In the genomic region with DNA sequence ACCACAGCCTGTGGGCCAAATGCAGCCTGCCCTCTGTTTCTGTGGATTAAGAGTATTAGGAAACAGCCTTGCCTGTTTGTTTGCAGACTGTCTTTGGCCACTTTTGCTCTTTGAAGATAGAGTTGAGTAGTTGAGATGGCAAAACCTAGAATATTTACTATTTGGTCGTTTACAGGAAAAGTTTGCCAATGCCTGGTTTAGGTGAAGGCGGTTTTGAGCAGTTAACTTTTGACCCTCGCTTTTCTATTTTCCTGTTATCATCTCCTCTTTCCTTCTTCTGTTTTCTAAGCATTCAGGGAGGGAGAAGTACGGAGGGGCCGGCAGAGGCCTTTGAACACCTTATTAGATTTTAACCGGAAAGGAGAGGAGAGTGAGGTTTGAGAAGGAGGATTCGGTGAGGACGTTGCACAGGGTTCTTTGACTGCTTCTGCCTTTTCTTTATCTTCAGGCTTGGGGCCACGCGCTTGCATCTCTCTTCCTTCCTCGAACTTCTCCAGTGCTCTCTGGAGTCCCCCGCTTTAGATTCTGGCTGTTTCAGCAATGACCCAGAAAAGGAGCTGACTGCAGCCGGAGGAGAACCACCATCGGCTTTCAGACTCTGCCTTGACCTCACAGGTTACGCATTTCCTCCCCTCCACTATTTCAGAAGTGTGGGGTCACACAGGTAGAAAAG, we compare ENCODE assay signal across 1 cellular context.
TF ChIP-seq lines count a peak whose summit lies in the region.

No MANE protein-coding gene starts in this region.

TF ChIP-seq in HepG2, 621 proteins besides CTCF, POLR2A, EP300 and RAD21 (continues in another document):
- no peak for TF ChIP-seq SOX6 (IDR thresholded peaks at IDR 0.05)
- peak; percentile 95 for TF ChIP-seq SOX6 (CRISPR knock-in tag; IDR thresholded peaks at IDR 0.05)
- TF ChIP-seq ZNF136 (CRISPR knock-in tag; IDR thresholded peaks at IDR 0.05; ENCODE audit: low read depth): no peak
- peak; percentile 72 for TF ChIP-seq ARNT2 (CRISPR knock-in tag; IDR thresholded peaks at IDR 0.05; ENCODE audit: low read depth)
- TF ChIP-seq ZNF205 (CRISPR knock-in tag; IDR thresholded peaks at IDR 0.05): peak; percentile 87
- TF ChIP-seq RARA (CRISPR knock-in tag; IDR thresholded peaks at IDR 0.05): peak; percentile 99
- TF ChIP-seq CEBPG (CRISPR knock-in tag; IDR thresholded peaks at IDR 0.05): peak; percentile 92
- peak; percentile 83 for TF ChIP-seq KDM3A (CRISPR knock-in tag; IDR thresholded peaks at IDR 0.05; ENCODE audit: low read depth)
- TF ChIP-seq, protein P1, sequence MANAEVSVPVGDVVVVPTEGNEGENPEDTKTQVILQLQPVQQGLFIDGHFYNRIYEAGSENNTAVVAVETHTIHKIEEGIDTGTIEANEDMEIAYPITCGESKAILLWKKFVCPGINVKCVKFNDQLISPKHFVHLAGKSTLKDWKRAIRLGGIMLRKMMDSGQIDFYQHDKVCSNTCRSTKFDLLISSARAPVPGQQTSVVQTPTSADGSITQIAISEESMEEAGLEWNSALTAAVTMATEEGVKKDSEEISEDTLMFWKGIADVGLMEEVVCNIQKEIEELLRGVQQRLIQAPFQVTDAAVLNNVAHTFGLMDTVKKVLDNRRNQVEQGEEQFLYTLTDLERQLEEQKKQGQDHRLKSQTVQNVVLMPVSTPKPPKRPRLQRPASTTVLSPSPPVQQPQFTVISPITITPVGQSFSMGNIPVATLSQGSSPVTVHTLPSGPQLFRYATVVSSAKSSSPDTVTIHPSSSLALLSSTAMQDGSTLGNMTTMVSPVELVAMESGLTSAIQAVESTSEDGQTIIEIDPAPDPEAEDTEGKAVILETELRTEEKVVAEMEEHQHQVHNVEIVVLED (CRISPR knock-in tag; IDR thresholded peaks at IDR 0.05; ENCODE audit: borderline replicate concordance): no peak; the same call in 1 of the 2 replicates
- TF ChIP-seq MEIS2 (CRISPR knock-in tag; IDR thresholded peaks at IDR 0.05): peak; percentile 81
- TF ChIP-seq, protein P2, sequence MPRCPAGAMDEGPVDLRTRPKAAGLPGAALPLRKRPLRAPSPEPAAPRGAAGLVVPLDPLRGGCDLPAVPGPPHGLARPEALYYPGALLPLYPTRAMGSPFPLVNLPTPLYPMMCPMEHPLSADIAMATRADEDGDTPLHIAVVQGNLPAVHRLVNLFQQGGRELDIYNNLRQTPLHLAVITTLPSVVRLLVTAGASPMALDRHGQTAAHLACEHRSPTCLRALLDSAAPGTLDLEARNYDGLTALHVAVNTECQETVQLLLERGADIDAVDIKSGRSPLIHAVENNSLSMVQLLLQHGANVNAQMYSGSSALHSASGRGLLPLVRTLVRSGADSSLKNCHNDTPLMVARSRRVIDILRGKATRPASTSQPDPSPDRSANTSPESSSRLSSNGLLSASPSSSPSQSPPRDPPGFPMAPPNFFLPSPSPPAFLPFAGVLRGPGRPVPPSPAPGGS (CRISPR knock-in tag; IDR thresholded peaks at IDR 0.05): 0 out of 2 replicates have a peak, but pooled peaks have one; percentile 28
- TF ChIP-seq ZNF543 (CRISPR knock-in tag; IDR thresholded peaks at IDR 0.05): no peak
- no peak for TF ChIP-seq KMT2B (CRISPR knock-in tag; IDR thresholded peaks at IDR 0.05)
- TF ChIP-seq NCOA2 (CRISPR knock-in tag; IDR thresholded peaks at IDR 0.05): peak; percentile 100
- TF ChIP-seq, protein P3, sequence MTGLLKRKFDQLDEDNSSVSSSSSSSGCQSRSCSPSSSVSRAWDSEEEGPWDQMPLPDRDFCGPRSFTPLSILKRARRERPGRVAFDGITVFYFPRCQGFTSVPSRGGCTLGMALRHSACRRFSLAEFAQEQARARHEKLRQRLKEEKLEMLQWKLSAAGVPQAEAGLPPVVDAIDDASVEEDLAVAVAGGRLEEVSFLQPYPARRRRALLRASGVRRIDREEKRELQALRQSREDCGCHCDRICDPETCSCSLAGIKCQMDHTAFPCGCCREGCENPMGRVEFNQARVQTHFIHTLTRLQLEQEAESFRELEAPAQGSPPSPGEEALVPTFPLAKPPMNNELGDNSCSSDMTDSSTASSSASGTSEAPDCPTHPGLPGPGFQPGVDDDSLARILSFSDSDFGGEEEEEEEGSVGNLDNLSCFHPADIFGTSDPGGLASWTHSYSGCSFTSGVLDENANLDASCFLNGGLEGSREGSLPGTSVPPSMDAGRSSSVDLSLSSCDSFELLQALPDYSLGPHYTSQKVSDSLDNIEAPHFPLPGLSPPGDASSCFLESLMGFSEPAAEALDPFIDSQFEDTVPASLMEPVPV (CRISPR knock-in tag; IDR thresholded peaks at IDR 0.05): peak; percentile 74; the same call in 1 of the 2 replicates
- peak; percentile 98 for TF ChIP-seq ZNF232 (CRISPR knock-in tag; IDR thresholded peaks at IDR 0.05; ENCODE audit: borderline replicate concordance)
- TF ChIP-seq ZNF10 (CRISPR knock-in tag; IDR thresholded peaks at IDR 0.05; ENCODE audit: borderline replicate concordance, low read depth): no peak
- TF ChIP-seq, protein P4, sequence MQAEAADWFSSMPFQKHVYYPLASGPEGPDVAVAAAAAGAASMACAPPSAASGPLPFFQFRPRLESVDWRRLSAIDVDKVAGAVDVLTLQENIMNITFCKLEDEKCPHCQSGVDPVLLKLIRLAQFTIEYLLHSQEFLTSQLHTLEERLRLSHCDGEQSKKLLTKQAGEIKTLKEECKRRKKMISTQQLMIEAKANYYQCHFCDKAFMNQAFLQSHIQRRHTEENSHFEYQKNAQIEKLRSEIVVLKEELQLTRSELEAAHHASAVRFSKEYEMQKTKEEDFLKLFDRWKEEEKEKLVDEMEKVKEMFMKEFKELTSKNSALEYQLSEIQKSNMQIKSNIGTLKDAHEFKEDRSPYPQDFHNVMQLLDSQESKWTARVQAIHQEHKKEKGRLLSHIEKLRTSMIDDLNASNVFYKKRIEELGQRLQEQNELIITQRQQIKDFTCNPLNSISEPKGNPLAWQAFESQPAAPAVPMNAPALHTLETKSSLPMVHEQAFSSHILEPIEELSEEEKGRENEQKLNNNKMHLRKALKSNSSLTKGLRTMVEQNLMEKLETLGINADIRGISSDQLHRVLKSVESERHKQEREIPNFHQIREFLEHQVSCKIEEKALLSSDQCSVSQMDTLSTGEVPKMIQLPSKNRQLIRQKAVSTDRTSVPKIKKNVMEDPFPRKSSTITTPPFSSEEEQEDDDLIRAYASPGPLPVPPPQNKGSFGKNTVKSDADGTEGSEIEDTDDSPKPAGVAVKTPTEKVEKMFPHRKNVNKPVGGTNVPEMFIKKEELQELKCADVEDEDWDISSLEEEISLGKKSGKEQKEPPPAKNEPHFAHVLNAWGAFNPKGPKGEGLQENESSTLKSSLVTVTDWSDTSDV (CRISPR knock-in tag; IDR thresholded peaks at IDR 0.05): no peak
- TF ChIP-seq HMG20B (CRISPR knock-in tag; conservative IDR thresholded peaks at IDR 0.05): peak; percentile 86
- TF ChIP-seq ZZZ3 (CRISPR knock-in tag; IDR thresholded peaks at IDR 0.05; ENCODE audit: borderline replicate concordance): 0 out of 2 replicates have a peak, but pooled peaks have one; percentile 61
- TF ChIP-seq, protein P5, sequence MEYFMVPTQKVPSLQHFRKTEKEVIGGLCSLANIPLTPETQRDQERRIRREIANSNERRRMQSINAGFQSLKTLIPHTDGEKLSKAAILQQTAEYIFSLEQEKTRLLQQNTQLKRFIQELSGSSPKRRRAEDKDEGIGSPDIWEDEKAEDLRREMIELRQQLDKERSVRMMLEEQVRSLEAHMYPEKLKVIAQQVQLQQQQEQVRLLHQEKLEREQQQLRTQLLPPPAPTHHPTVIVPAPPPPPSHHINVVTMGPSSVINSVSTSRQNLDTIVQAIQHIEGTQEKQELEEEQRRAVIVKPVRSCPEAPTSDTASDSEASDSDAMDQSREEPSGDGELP (IDR thresholded peaks at IDR 0.05; ENCODE audit: borderline replicate concordance, low read depth): peak; percentile 70
- TF ChIP-seq, protein P6, sequence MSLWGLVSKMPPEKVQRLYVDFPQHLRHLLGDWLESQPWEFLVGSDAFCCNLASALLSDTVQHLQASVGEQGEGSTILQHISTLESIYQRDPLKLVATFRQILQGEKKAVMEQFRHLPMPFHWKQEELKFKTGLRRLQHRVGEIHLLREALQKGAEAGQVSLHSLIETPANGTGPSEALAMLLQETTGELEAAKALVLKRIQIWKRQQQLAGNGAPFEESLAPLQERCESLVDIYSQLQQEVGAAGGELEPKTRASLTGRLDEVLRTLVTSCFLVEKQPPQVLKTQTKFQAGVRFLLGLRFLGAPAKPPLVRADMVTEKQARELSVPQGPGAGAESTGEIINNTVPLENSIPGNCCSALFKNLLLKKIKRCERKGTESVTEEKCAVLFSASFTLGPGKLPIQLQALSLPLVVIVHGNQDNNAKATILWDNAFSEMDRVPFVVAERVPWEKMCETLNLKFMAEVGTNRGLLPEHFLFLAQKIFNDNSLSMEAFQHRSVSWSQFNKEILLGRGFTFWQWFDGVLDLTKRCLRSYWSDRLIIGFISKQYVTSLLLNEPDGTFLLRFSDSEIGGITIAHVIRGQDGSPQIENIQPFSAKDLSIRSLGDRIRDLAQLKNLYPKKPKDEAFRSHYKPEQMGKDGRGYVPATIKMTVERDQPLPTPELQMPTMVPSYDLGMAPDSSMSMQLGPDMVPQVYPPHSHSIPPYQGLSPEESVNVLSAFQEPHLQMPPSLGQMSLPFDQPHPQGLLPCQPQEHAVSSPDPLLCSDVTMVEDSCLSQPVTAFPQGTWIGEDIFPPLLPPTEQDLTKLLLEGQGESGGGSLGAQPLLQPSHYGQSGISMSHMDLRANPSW (CRISPR knock-in tag; IDR thresholded peaks at IDR 0.05; ENCODE audit: borderline replicate concordance): no peak; the same call in 1 of the 2 replicates
- TF ChIP-seq, protein P7, sequence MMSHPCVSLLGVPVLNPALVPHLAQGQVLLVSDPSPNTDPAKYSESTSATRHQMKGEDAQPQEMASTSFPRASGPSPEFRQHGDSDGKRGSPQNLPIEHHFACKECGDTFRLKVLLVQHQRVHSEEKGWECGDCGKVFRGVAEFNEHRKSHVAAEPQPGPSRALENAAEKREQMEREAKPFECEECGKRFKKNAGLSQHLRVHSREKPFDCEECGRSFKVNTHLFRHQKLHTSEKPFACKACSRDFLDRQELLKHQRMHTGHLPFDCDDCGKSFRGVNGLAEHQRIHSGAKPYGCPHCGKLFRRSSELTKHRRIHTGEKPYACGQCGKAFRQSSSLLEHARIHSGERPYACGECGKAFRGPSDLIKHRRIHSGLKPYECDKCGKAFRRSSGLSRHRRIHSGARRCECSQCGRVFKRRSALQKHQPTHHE (CRISPR knock-in tag; IDR thresholded peaks at IDR 0.05; ENCODE audit: borderline replicate concordance): peak; percentile 87; the same call in 1 of the 2 replicates
- no peak for TF ChIP-seq TBX3 (IDR thresholded peaks at IDR 0.05; ENCODE audit: borderline replicate concordance)
- TF ChIP-seq TP53 (CRISPR knock-in tag; conservative IDR thresholded peaks at IDR 0.05): peak; percentile 76; the same call in 1 of the 2 replicates
- TF ChIP-seq, protein P8, sequence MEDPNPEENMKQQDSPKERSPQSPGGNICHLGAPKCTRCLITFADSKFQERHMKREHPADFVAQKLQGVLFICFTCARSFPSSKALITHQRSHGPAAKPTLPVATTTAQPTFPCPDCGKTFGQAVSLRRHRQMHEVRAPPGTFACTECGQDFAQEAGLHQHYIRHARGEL (CRISPR knock-in tag; IDR thresholded peaks at IDR 0.05): no peak
- peak; percentile 87 for TF ChIP-seq ZMYM3 (CRISPR knock-in tag; IDR thresholded peaks at IDR 0.05)
- TF ChIP-seq, protein P9, sequence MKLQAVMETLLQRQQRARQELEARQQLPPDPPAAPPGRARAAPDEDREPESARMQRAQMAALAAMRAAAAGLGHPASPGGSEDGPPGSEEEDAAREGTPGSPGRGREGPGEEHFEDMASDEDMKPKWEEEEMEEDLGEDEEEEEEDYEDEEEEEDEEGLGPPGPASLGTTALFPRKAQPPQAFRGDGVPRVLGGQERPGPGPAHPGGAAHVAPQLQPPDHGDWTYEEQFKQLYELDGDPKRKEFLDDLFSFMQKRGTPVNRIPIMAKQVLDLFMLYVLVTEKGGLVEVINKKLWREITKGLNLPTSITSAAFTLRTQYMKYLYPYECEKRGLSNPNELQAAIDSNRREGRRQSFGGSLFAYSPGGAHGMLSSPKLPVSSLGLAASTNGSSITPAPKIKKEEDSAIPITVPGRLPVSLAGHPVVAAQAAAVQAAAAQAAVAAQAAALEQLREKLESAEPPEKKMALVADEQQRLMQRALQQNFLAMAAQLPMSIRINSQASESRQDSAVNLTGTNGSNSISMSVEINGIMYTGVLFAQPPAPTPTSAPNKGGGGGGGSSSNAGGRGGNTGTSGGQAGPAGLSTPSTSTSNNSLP (IDR thresholded peaks at IDR 0.05; ENCODE audit: low read depth, low read length): peak; percentile 5; the same call in 1 of the 2 replicates
- 0 out of 2 replicates have a peak, but pooled peaks have one; percentile 49 for TF ChIP-seq ZNF564 (CRISPR knock-in tag; IDR thresholded peaks at IDR 0.05)
- TF ChIP-seq, protein P10, sequence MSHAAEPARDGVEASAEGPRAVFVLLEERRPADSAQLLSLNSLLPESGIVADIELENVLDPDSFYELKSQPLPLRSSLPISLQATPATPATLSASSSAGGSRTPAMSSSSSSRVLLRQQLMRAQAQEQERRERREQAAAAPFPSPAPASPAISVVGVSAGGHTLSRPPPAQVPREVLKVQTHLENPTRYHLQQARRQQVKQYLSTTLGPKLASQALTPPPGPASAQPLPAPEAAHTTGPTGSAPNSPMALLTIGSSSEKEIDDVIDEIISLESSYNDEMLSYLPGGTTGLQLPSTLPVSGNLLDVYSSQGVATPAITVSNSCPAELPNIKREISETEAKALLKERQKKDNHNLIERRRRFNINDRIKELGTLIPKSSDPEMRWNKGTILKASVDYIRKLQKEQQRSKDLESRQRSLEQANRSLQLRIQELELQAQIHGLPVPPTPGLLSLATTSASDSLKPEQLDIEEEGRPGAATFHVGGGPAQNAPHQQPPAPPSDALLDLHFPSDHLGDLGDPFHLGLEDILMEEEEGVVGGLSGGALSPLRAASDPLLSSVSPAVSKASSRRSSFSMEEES (CRISPR knock-in tag; IDR thresholded peaks at IDR 0.05): peak; percentile 86
- peak; percentile 67 for TF ChIP-seq RBM22 (optimal IDR thresholded peaks at IDR 0.05; ENCODE audit: low read length)
- TF ChIP-seq POGZ (CRISPR knock-in tag; IDR thresholded peaks at IDR 0.05): peak; percentile 88
- TF ChIP-seq ELF3 (CRISPR knock-in tag; IDR thresholded peaks at IDR 0.05): peak; percentile 90
